ENCODE assay signal across 1 cellular context in the genomic region with DNA sequence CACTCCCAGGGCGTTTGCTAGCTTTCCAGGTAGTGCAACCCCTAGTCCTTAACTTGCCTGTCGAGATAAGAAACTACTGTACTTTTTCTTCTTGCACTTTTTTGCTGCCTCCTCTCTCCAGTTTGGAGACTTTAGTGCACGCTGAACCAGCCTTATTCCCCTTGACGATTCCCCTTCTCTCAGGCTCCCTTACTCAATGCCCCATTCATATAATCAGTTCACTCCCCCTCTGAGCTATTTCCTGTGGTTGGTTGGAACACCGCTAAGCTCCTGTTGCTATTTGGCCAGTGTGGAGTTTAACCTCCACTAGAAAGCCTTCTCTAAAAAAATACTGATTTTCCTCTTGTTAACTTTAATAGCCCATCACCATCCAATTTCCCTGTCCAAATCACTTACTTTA.
TF ChIP-seq lines count a peak whose summit lies in the region.

No MANE protein-coding gene starts in this region.

TF ChIP-seq in GM23338, 12 proteins besides CTCF, POLR2A, EP300 and RAD21 (continued from another document):
- no peak for TF ChIP-seq CREB1 (CRISPR knock-in tag; IDR thresholded peaks at IDR 0.05; ENCODE audit: low read depth)
